29 cellular contexts compared by ENCODE assay signal in the genomic region with DNA sequence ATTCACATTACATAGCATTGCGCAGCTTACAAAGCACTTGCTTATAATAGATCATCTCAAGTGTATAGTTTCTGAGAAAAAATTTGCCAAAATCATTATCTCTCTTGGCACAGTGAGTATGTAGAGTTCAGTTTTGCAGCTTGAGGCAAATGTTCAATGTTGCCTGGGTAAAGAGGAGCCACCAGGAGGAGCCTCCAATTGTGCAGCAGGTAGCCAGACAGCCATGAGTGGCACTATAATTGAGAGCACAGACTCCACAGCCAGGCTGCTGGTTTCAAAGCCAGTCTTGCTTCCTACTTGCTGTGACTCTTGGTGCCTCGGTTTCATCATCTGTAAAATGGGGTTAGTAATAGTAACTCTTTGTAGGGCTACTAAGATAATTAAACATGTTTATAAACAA. TPM values are rescaled to one million over a fixed set of nuclear protein-coding genes. Genes with fewer than 3 reads are reported as not detected.
DNase-seq lines count a peak whose midpoint lies in the region; ATAC-seq and TF ChIP-seq lines count a peak whose summit lies in the region.
"Had no signal": no experiment of that assay in that cellular context is flagged by ENCODE, and none has a peak within 500 bp of the region (broad histone marks: within the 10 kb centered on the region; RNA-seq: fewer than 3 reads in every experiment).

No MANE protein-coding gene starts in this region.

- TF ChIP-seq CTCF in neural crest cell (conservative IDR thresholded peaks at IDR 0.05) = peak; percentile 19

- no peak for ATAC-seq in GM21447 (IDR thresholded peaks at IDR 0.05; ENCODE audit: unreplicated experiment)
- ATAC-seq: esophagus mucosa, heart right ventricle had no signal

- no peak overlapping the region for H3K27ac Mint-ChIP-seq in neural crest cell (ENCODE audit: unreplicated experiment)
- no peak overlapping the region for H3K27ac Mint-ChIP-seq in activated T-helper 1 cell treated with anti-CD3 and anti-CD28 coated beads, Interleukin-12 subunit alpha, Interleukin-12 subunit beta, Interleukin-2, Interleukin-4 antibody, amounts not matched to agents 30 ng/mL and 10 ng/mL and 1 ng/mL, durations not matched to agents 14 hours and 24 hours and 36 hours
- H3K27ac Mint-ChIP-seq: activated naive CD8-positive, alpha-beta T cell treated with anti-CD3 and anti-CD28 coated beads, Interleukin-2, amount 10 ng/mL, durations not matched to agents 7 days and 5 days; T-helper 1 cell treated with Interleukin-12 subunit alpha and Interleukin-12 subunit beta and Interleukin-4 antibody, amounts not matched to agents 30 μg/mL and 1 μg/mL, for 36 hours had no signal

- no peaks in the 10 kb centered on the region for H3K36me3 Mint-ChIP-seq in neural crest cell (ENCODE audit: low read depth)
- no peaks in the 10 kb centered on the region for H3K36me3 Mint-ChIP-seq in activated T-helper 1 cell treated with anti-CD3 and anti-CD28 coated beads, Interleukin-12 subunit alpha, Interleukin-12 subunit beta, Interleukin-2, Interleukin-4 antibody, amounts not matched to agents 30 ng/mL and 10 ng/mL and 1 ng/mL, durations not matched to agents 14 hours and 24 hours and 36 hours (ENCODE audit: low read depth)
- H3K36me3 Mint-ChIP-seq: activated naive CD8-positive, alpha-beta T cell treated with anti-CD3 and anti-CD28 coated beads, Interleukin-2, amount 10 ng/mL, durations not matched to agents 7 days and 5 days had no signal

- peak; percentile 10 for DNase-seq in NCI-H345 (lab: John Stamatoyannopoulos, UW)
- DNase-seq in NCI-H345 treated with DMSO at 0.1 percent for 48 hours (lab: John Stamatoyannopoulos, UW; ENCODE audit: unreplicated experiment) = no peak
- peak; percentile 22 to 25 for DNase-seq in Kasumi-1 (lab: John Stamatoyannopoulos, UW)
- DNase-seq in NCI-H82 (lab: John Stamatoyannopoulos, UW) = peak; percentile 69
- no peak for DNase-seq in neural crest cell (ENCODE audit: low read depth, low spot score)
- DNase-seq in activated T-helper 1 cell treated with anti-CD3 and anti-CD28 coated beads, Interleukin-12 subunit alpha, Interleukin-12 subunit beta, Interleukin-2, Interleukin-4 antibody, amounts not matched to agents 30 ng/mL and 10 ng/mL and 1 ng/mL, durations not matched to agents 14 hours and 24 hours and 36 hours (ENCODE audit: low spot score) = no peak
- DNase-seq: ACHN; activated CD8-positive, alpha-beta memory T cell treated with anti-CD3 and anti-CD28 coated beads for 24 hours; activated gamma-delta T cell; activated naive CD8-positive, alpha-beta T cell treated with anti-CD3 and anti-CD28 coated beads, Interleukin-2, amount 10 ng/mL, durations not matched to agents 7 days and 5 days; BE2C; cortex of kidney; foreskin fibroblast; heart right ventricle; kidney glomerular epithelial cell; MM.1S; NCI-H1694; ovary; spleen; transverse colon had no signal

- no peaks in the 10 kb centered on the region for H3K4me1 Mint-ChIP-seq in neural crest cell
- H3K4me1 Mint-ChIP-seq in activated T-helper 1 cell treated with anti-CD3 and anti-CD28 coated beads, Interleukin-12 subunit alpha, Interleukin-12 subunit beta, Interleukin-2, Interleukin-4 antibody, amounts not matched to agents 30 ng/mL and 10 ng/mL and 1 ng/mL, durations not matched to agents 14 hours and 24 hours and 36 hours (ENCODE audit: low read depth) = peaks cover under 1% of the 10 kb centered on the region

- H3K4me3 Mint-ChIP-seq in neural crest cell = no peak overlapping the region
- no peak overlapping the region for H3K4me3 Mint-ChIP-seq in activated T-helper 1 cell treated with anti-CD3 and anti-CD28 coated beads, Interleukin-12 subunit alpha, Interleukin-12 subunit beta, Interleukin-2, Interleukin-4 antibody, amounts not matched to agents 30 ng/mL and 10 ng/mL and 1 ng/mL, durations not matched to agents 14 hours and 24 hours and 36 hours
- H3K4me3 Mint-ChIP-seq: activated naive CD8-positive, alpha-beta T cell treated with anti-CD3 and anti-CD28 coated beads, Interleukin-2, amount 10 ng/mL, durations not matched to agents 7 days and 5 days; nephron; T-helper 1 cell treated with Interleukin-12 subunit alpha and Interleukin-12 subunit beta and Interleukin-4 antibody, amounts not matched to agents 30 μg/mL and 1 μg/mL, for 36 hours had no signal

- H3K9me3 Mint-ChIP-seq in neural crest cell = no peaks in the 10 kb centered on the region
- peaks cover 2% of the 10 kb centered on the region for H3K9me3 Mint-ChIP-seq in activated T-helper 1 cell treated with anti-CD3 and anti-CD28 coated beads, Interleukin-12 subunit alpha, Interleukin-12 subunit beta, Interleukin-2, Interleukin-4 antibody, amounts not matched to agents 30 ng/mL and 10 ng/mL and 1 ng/mL, durations not matched to agents 14 hours and 24 hours and 36 hours
- H3K9me3 Mint-ChIP-seq: activated naive CD8-positive, alpha-beta T cell treated with anti-CD3 and anti-CD28 coated beads, Interleukin-2, amount 10 ng/mL, durations not matched to agents 7 days and 5 days; nephron; T-helper 1 cell treated with Interleukin-12 subunit alpha and Interleukin-12 subunit beta and Interleukin-4 antibody, amounts not matched to agents 30 μg/mL and 1 μg/mL, for 36 hours had no signal

- H3K27me3 Mint-ChIP-seq in neural crest cell (ENCODE audit: low read depth) = no peaks in the 10 kb centered on the region
- no peaks in the 10 kb centered on the region for H3K27me3 Mint-ChIP-seq in activated T-helper 1 cell treated with anti-CD3 and anti-CD28 coated beads, Interleukin-12 subunit alpha, Interleukin-12 subunit beta, Interleukin-2, Interleukin-4 antibody, amounts not matched to agents 30 ng/mL and 10 ng/mL and 1 ng/mL, durations not matched to agents 14 hours and 24 hours and 36 hours (ENCODE audit: insufficient read depth)

- intact Hi-C loops in activated T-helper 1 cell treated with anti-CD3 and anti-CD28 coated beads, Interleukin-12 subunit alpha, Interleukin-12 subunit beta, Interleukin-2, Interleukin-4 antibody, amounts not matched to agents 30 ng/mL and 10 ng/mL and 1 ng/mL, durations not matched to agents 14 hours and 24 hours and 36 hours (cut with micrococcal nuclease) = no loop called here

RNA-seq across cellular contexts. Expression of a gene that starts 24.0 kb away (rescaled TPM):
- total RNA-seq in neural crest cell = not detected in 2 replicates
- not detected in 2 replicates for total RNA-seq in activated T-helper 1 cell treated with anti-CD3 and anti-CD28 coated beads, Interleukin-12 subunit alpha, Interleukin-12 subunit beta, Interleukin-2, Interleukin-4 antibody, amounts not matched to agents 30 ng/mL and 10 ng/mL and 1 ng/mL, durations not matched to agents 14 hours and 24 hours and 36 hours
- total RNA-seq: activated naive CD8-positive, alpha-beta T cell treated with anti-CD3 and anti-CD28 coated beads, Interleukin-2, amount 10 ng/mL, durations not matched to agents 7 days and 5 days; astrocyte; Daoy; NCI-H460; RPMI7951; SJSA1 had no signal

Comparison
In these comparisons a context has a peak if more than half of its experiments do, and no peak if none do; other contexts are left out.
1. DNase-seq: peak in NCI-H345 (single experiment), Kasumi-1 (2 of 2) and NCI-H82 (single experiment); none in NCI-H345 treated with DMSO at 0.1 percent for 48 hours (single experiment), neural crest cell (single experiment) and activated T-helper 1 cell treated with anti-CD3 and anti-CD28 coated beads, Interleukin-12 subunit alpha, Interleukin-12 subunit beta, Interleukin-2, Interleukin-4 antibody, amounts not matched to agents 30 ng/mL and 10 ng/mL and 1 ng/mL, durations not matched to agents 14 hours and 24 hours and 36 hours (single experiment).